In genomic region chr18:62420513-62421209, GRCh38 we compare ENCODE assay signal across 8 cellular contexts.
A peak's percentile ranks its signal among the peaks of the same experiment; 100 is the strongest.
DNase-seq lines count a peak whose midpoint lies in the region; TF ChIP-seq lines count a peak whose summit lies in the region.

No MANE protein-coding gene starts in this region.

- no peak overlapping the region for H3K4me3 ChIP-seq in fibroblast of mammary gland (ENCODE audit: control insufficient read depth, low read depth, low read length)

- TF ChIP-seq CTCF in fibroblast of mammary gland (conservative IDR thresholded peaks at IDR 0.05; ENCODE audit: control insufficient read depth, insufficient read depth, low read depth, low read length), result no peak

- DNase-seq in GF-D8 (lab: John Stamatoyannopoulos, UW) (peak; percentile 37), HCEC 1CT (peak; percentile 77), NCI-H146 (lab: John Stamatoyannopoulos, UW) (peak; percentile 54), fibroblast of mammary gland (ENCODE audit: low read depth) (peak; percentile 60), NCI-H1048 (lab: John Stamatoyannopoulos, UW) (no peak), midbrain (lab: John Stamatoyannopoulos, UW) (no peak)
- DNase-seq in activated CD8-positive, alpha-beta memory T cell treated with anti-CD3 and anti-CD28 coated beads, Interleukin-2, amount 50 U/mL, for 24 hours (ENCODE audit: extremely low read depth), result peak; percentile 57
- DNase-seq in stimulated activated CD4-positive, alpha-beta T cell treated with anti-CD3 and anti-CD28 coated beads, Interleukin-15, amount 100 ng/mL, for 48 hours (ENCODE audit: low read depth in 2 of 2), result peak; percentile 67 to 68

Comparison
In these comparisons a context has a peak if more than half of its experiments do, and no peak if none do; other contexts are left out.
1. DNase-seq: peak in GF-D8 (single experiment), HCEC 1CT (single experiment), NCI-H146 (single experiment), activated CD8-positive, alpha-beta memory T cell treated with anti-CD3 and anti-CD28 coated beads, Interleukin-2, amount 50 U/mL, for 24 hours (single experiment), fibroblast of mammary gland (single experiment) and stimulated activated CD4-positive, alpha-beta T cell treated with anti-CD3 and anti-CD28 coated beads, Interleukin-15, amount 100 ng/mL, for 48 hours (2 of 2); none in NCI-H1048 (single experiment) and midbrain (single experiment).